Comparison of ENCODE assay signal across 1 cellular context in genomic region chr12:26416550-26416949, GRCh38.
TF ChIP-seq lines count a peak whose summit lies in the region.

No MANE protein-coding gene starts in this region.

TF ChIP-seq in K562, 482 proteins besides CTCF, POLR2A, EP300 and RAD21 (continued from another document):
- TF ChIP-seq MGA (IDR thresholded peaks at IDR 0.05) (no peak), PHB2 (IDR thresholded peaks at IDR 0.05; ENCODE audit: low read depth) (no peak), ZNF217 (CRISPR knock-in tag; IDR thresholded peaks at IDR 0.05) (no peak), ZNF41 (CRISPR knock-in tag; conservative IDR thresholded peaks at IDR 0.05) (no peak), RBM15 (IDR thresholded peaks at IDR 0.05; ENCODE audit: insufficient read depth, low read length) (no peak), ID3 (CRISPR knock-in tag; IDR thresholded peaks at IDR 0.05) (no peak), ID3 (tag; IDR thresholded peaks at IDR 0.05) (no peak), CBX3 (IDR thresholded peaks at IDR 0.05; ENCODE audit: borderline replicate concordance in 1 of 2, low read length in 2 of 2) (no peak), ZNF408 (CRISPR knock-in tag; IDR thresholded peaks at IDR 0.05; ENCODE audit: low read depth) (no peak)
